In genomic region chr15:78541744-78542034, GRCh38 we compare ENCODE assay signal across 9 cellular contexts. TPM values are rescaled to one million over a fixed set of nuclear protein-coding genes. Genes with fewer than 3 reads are reported as not detected.
DNase-seq lines count a peak whose midpoint lies in the region; ATAC-seq and TF ChIP-seq lines count a peak whose summit lies in the region.
"Had no signal": no experiment of that assay in that cellular context is flagged by ENCODE, and none has a peak within 500 bp of the region (broad histone marks: within the 10 kb centered on the region; RNA-seq: fewer than 3 reads in every experiment).

No MANE protein-coding gene starts in this region.

- no peaks in the 10 kb centered on the region for H3K9me3 ChIP-seq in CD4-positive, CD25-positive, alpha-beta regulatory T cell (ENCODE audit: control insufficient read depth in 2 of 2, low read length in 2 of 2)
- no peaks in the 10 kb centered on the region for H3K9me3 ChIP-seq in effector memory CD4-positive, alpha-beta T cell (ENCODE audit: control insufficient read depth, low read length)
- no peaks in the 10 kb centered on the region for H3K9me3 ChIP-seq in neural cell (ENCODE audit: low read length)
- H3K9me3 ChIP-seq: tibial artery had no signal

- TF ChIP-seq EP300 in neural cell (conservative IDR thresholded peaks at IDR 0.05; ENCODE audit: poor library complexity, severe bottlenecking) = no peak

- no peak for ATAC-seq in CD4-positive, CD25-positive, alpha-beta regulatory T cell (ENCODE audit: low read depth in 2 of 2)
- ATAC-seq in GM19351 (IDR thresholded peaks at IDR 0.05; ENCODE audit: unreplicated experiment) (no peak), HG02610 (IDR thresholded peaks at IDR 0.05; ENCODE audit: unreplicated experiment) (no peak)

- H3K27me3 Mint-ChIP-seq in CD4-positive, CD25-positive, alpha-beta regulatory T cell = peaks cover 6% of the 10 kb centered on the region

- peaks cover 6 to 45% (median 30%) of the 10 kb centered on the region in 4 donors for H3K4me1 Mint-ChIP-seq in CD4-positive, CD25-positive, alpha-beta regulatory T cell

- H3F3A ChIP-seq in neural cell (ENCODE audit: insufficient read depth, low read length, poor library complexity, severe bottlenecking) = no peaks in the 10 kb centered on the region

- peak overlapping the region; percentile 88 to 97 (median 95) for H3K4me3 Mint-ChIP-seq in CD4-positive, CD25-positive, alpha-beta regulatory T cell

- no peaks in the 10 kb centered on the region for H3K27me3 ChIP-seq in CD4-positive, CD25-positive, alpha-beta regulatory T cell (ENCODE audit: control insufficient read depth, insufficient read depth, low read length)
- no peaks in the 10 kb centered on the region for H3K27me3 ChIP-seq in effector memory CD4-positive, alpha-beta T cell (replicated peaks; ENCODE audit: control insufficient read depth, insufficient read depth, low read length, poor library complexity, severe bottlenecking)
- no peaks in the 10 kb centered on the region for H3K27me3 ChIP-seq in neural cell (ENCODE audit: insufficient read depth, low read depth, low read length)
- H3K27me3 ChIP-seq: tibial artery had no signal

- no peak for TF ChIP-seq POLR2A in NB4 (IDR thresholded peaks at IDR 0.05; ENCODE audit: extremely low read depth, insufficient read length)

- peaks cover 43% of the 10 kb centered on the region for H3K36me3 ChIP-seq in CD4-positive, CD25-positive, alpha-beta regulatory T cell (ENCODE audit: control insufficient read depth, insufficient read depth, low read length)
- H3K36me3 ChIP-seq in effector memory CD4-positive, alpha-beta T cell (ENCODE audit: control insufficient read depth, insufficient read depth, low read length) = peaks cover 32% of the 10 kb centered on the region
- peaks cover 9% of the 10 kb centered on the region for H3K36me3 ChIP-seq in neural cell (ENCODE audit: insufficient read depth, low read length)

- peak overlapping the region; percentile 96 for H3K27ac ChIP-seq in CD4-positive, CD25-positive, alpha-beta regulatory T cell (ENCODE audit: insufficient read depth, low read length, poor library complexity, severe bottlenecking)
- H3K27ac ChIP-seq in effector memory CD4-positive, alpha-beta T cell (ENCODE audit: insufficient read depth, low read length, poor library complexity, severe bottlenecking) = peak overlapping the region; percentile 99
- H3K27ac ChIP-seq in neural cell (ENCODE audit: low read length) = no peak overlapping the region

- peak overlapping the region; percentile 99 for H3K4me3 ChIP-seq in CD4-positive, CD25-positive, alpha-beta regulatory T cell (ENCODE audit: low read depth, low read length)
- H3K4me3 ChIP-seq in NB4 (ENCODE audit: low read depth, low read length) = peak overlapping the region; percentile 100
- H3K4me3 ChIP-seq in effector memory CD4-positive, alpha-beta T cell (ENCODE audit: insufficient read depth, low read depth, low read length, poor library complexity, severe bottlenecking) = peak overlapping the region; percentile 95
- H3K4me3 ChIP-seq in neural cell (ENCODE audit: low read length) = peak overlapping the region; percentile 94

- H3K4me1 ChIP-seq in CD4-positive, CD25-positive, alpha-beta regulatory T cell (ENCODE audit: control insufficient read depth, insufficient read depth, low read length, poor library complexity, severe bottlenecking) = peaks cover 31% of the 10 kb centered on the region
- peaks cover 5% of the 10 kb centered on the region for H3K4me1 ChIP-seq in effector memory CD4-positive, alpha-beta T cell (ENCODE audit: control insufficient read depth, insufficient read depth, low read length, poor library complexity, severe bottlenecking)

- H4K20me1 ChIP-seq in neural cell (ENCODE audit: insufficient read depth) = no peaks in the 10 kb centered on the region

- no peak for TF ChIP-seq CTCF in NB4 (IDR thresholded peaks at IDR 0.05; ENCODE audit: low read depth, low read length)
- TF ChIP-seq CTCF in neural cell (IDR thresholded peaks at IDR 0.05; ENCODE audit: poor library complexity, severe bottlenecking) = no peak

- H3K9me3 Mint-ChIP-seq in CD4-positive, CD25-positive, alpha-beta regulatory T cell = no peaks in the 10 kb centered on the region

- peak overlapping the region; percentile 69 to 99 (median 96) for H3K27ac Mint-ChIP-seq in CD4-positive, CD25-positive, alpha-beta regulatory T cell

- H3K36me3 Mint-ChIP-seq in CD4-positive, CD25-positive, alpha-beta regulatory T cell = peaks cover 25% of the 10 kb centered on the region

- H3K9me2 ChIP-seq in neural cell (ENCODE audit: insufficient read depth, low read length) = no peaks in the 10 kb centered on the region

- peak overlapping the region; percentile 93 for H3K9ac ChIP-seq in neural cell (ENCODE audit: low read length)

- TF ChIP-seq RAD21 in neural cell (conservative IDR thresholded peaks at IDR 0.05) = no peak

- peaks cover 23% of the 10 kb centered on the region for H3K79me2 ChIP-seq in neural cell (replicated peaks; ENCODE audit: insufficient read depth, low read length)

- H2AFZ ChIP-seq in neural cell (ENCODE audit: low read depth, low read length) = no peak overlapping the region

- DNase-seq in CD4-positive, CD25-positive, alpha-beta regulatory T cell = no peak
- DNase-seq in NB4 (ENCODE audit: low read depth) (no peak), DMS53 (lab: John Stamatoyannopoulos, UW) (no peak), globus pallidus (ENCODE audit: low spot score) (no peak)
- DNase-seq in effector memory CD4-positive, alpha-beta T cell = no peak
- DNase-seq: tibial artery had no signal

- H3K4me2 ChIP-seq in neural cell (ENCODE audit: low read length) = peak overlapping the region; percentile 71

TF ChIP-seq in neural cell, 6 proteins besides CTCF, POLR2A, EP300 and RAD21:
- TF ChIP-seq SMC3 (conservative IDR thresholded peaks at IDR 0.05; ENCODE audit: poor library complexity) (no peak), MXI1 (conservative IDR thresholded peaks at IDR 0.05; ENCODE audit: poor library complexity, severe bottlenecking) (no peak), POLR2AphosphoS5 (IDR thresholded peaks at IDR 0.05) (no peak), TAF1 (IDR thresholded peaks at IDR 0.05; ENCODE audit: low read depth) (no peak), EZH2 (IDR thresholded peaks at IDR 0.05; ENCODE audit: borderline replicate concordance, insufficient read depth, low read length, poor library complexity, severe bottlenecking) (no peak), REST (IDR thresholded peaks at IDR 0.05; ENCODE audit: borderline replicate concordance) (no peak)

RNA-seq across cellular contexts. Expression of gene PSMA4, which starts 1.4 kb away (rescaled TPM):
- 102 TPM for total RNA-seq in CD4-positive, CD25-positive, alpha-beta regulatory T cell
- 100 to 1,000 TPM; 249 to 331 (median 291) TPM for polyA plus RNA-seq in CD4-positive, CD25-positive, alpha-beta regulatory T cell
- polyA plus RNA-seq in neural cell = 357 and 421 TPM in 2 replicates
- polyA minus RNA-seq in neural cell = 189 and 218 TPM in 2 replicates

RNA-seq across cellular contexts. Expression of gene CHRNA5, which starts 23.6 kb away (rescaled TPM):
- total RNA-seq in CD4-positive, CD25-positive, alpha-beta regulatory T cell = 0.94 TPM
- polyA plus RNA-seq in CD4-positive, CD25-positive, alpha-beta regulatory T cell = 1 to 10 TPM in 1 of 4 donors, under 1 TPM in 2, not detected in 1; 0.08 to 2.0 (median 0.29) TPM
- polyA plus RNA-seq in neural cell = 4.6 and 6.8 TPM in 2 replicates
- 4.9 and 8.5 TPM in 2 replicates for polyA minus RNA-seq in neural cell

RNA-seq across cellular contexts. Expression of gene HYKK, which starts 34.3 kb away (rescaled TPM):
- total RNA-seq in CD4-positive, CD25-positive, alpha-beta regulatory T cell = 1.6 TPM
- 1 to 10 TPM; 2.6 to 4.1 (median 3.3) TPM for polyA plus RNA-seq in CD4-positive, CD25-positive, alpha-beta regulatory T cell
- not detected in 2 replicates for polyA plus RNA-seq in neural cell
- polyA minus RNA-seq in neural cell = not detected in 2 replicates
